ENCODE assay signal across 22 cellular contexts in genomic region chr17:44360144-44360533, GRCh38. TPM values are rescaled to one million over a fixed set of nuclear protein-coding genes. Genes with fewer than 3 reads are reported as not detected.
"Had no signal": no experiment of that assay in that cellular context is flagged by ENCODE, and none has a peak within 500 bp of the region (broad histone marks: within the 10 kb centered on the region; RNA-seq: fewer than 3 reads in every experiment).

No MANE protein-coding gene starts in this region.

- H3K27me3 ChIP-seq: breast epithelium, right atrium auricular region had no signal

- H3K27ac Mint-ChIP-seq: activated CD4-positive, alpha-beta T cell treated with anti-CD3 and anti-CD28 coated beads, Interleukin-2, amount 10 ng/mL, durations not matched to agents 7 days and 5 days; activated CD8-positive, alpha-beta T cell treated with anti-CD3 and anti-CD28 coated beads, Interleukin-2, amount 10 ng/mL, durations not matched to agents 7 days and 5 days; progenitor cell of endocrine pancreas; stimulated activated naive CD8-positive, alpha-beta T cell treated with anti-CD3 and anti-CD28 coated beads, Interleukin-15, Interleukin-2, amounts not matched to agents 100 ng/mL and 50 ng/mL, for 24 hours; T-helper 1 cell treated with Interleukin-12 subunit alpha and Interleukin-12 subunit beta and Interleukin-4 antibody, amounts not matched to agents 30 μg/mL and 1 μg/mL, for 36 hours had no signal

- H3K4me3 ChIP-seq: ascending aorta, breast epithelium, coronary artery, left lung, right atrium auricular region, suprapubic skin, transverse colon had no signal

- H3K4me3 Mint-ChIP-seq: activated CD4-positive, alpha-beta T cell treated with anti-CD3 and anti-CD28 coated beads, Interleukin-2, amount 10 ng/mL, durations not matched to agents 7 days and 5 days; activated CD8-positive, alpha-beta T cell treated with anti-CD3 and anti-CD28 coated beads, Interleukin-2, amount 10 ng/mL, durations not matched to agents 7 days and 5 days; stimulated activated naive CD8-positive, alpha-beta T cell treated with anti-CD3 and anti-CD28 coated beads, Interleukin-15, Interleukin-2, amounts not matched to agents 100 ng/mL and 50 ng/mL, for 24 hours; T-helper 1 cell treated with Interleukin-12 subunit alpha and Interleukin-12 subunit beta and Interleukin-4 antibody, amounts not matched to agents 30 μg/mL and 1 μg/mL, for 36 hours had no signal

- ATAC-seq: activated CD4-positive, CD25-positive, alpha-beta regulatory T cell treated with anti-CD3 and anti-CD28 coated beads, Interleukin-2, amount 50 U/mL, for 24 hours; activated CD8-positive, alpha-beta T cell treated with anti-CD3 and anti-CD28 coated beads, Interleukin-2, amount 10 ng/mL, durations not matched to agents 7 days and 5 days; left lung had no signal

- H3K9me3 ChIP-seq: ascending aorta, breast epithelium, left lung, right atrium auricular region, suprapubic skin, transverse colon had no signal

- H3K27ac ChIP-seq: ascending aorta, breast epithelium, coronary artery, left lung, right atrium auricular region, suprapubic skin, transverse colon had no signal

- H3K36me3 ChIP-seq: ascending aorta, breast epithelium, left lung, right atrium auricular region, suprapubic skin, transverse colon had no signal

- H3K9me3 Mint-ChIP-seq: activated CD4-positive, alpha-beta T cell treated with anti-CD3 and anti-CD28 coated beads, Interleukin-2, amount 10 ng/mL, durations not matched to agents 7 days and 5 days; stimulated activated naive CD8-positive, alpha-beta T cell treated with anti-CD3 and anti-CD28 coated beads, Interleukin-15, Interleukin-2, amounts not matched to agents 100 ng/mL and 50 ng/mL, for 24 hours; T-helper 1 cell treated with Interleukin-12 subunit alpha and Interleukin-12 subunit beta and Interleukin-4 antibody, amounts not matched to agents 30 μg/mL and 1 μg/mL, for 36 hours had no signal

- DNase-seq: activated CD4-positive, alpha-beta T cell treated with anti-CD3 and anti-CD28 coated beads, Interleukin-2, amount 10 ng/mL, durations not matched to agents 7 days and 5 days; activated CD8-positive, alpha-beta memory T cell treated with anti-CD3 and anti-CD28 coated beads, Interleukin-2, amount 50 U/mL, for 4 hours; activated CD8-positive, alpha-beta T cell treated with anti-CD3 and anti-CD28 coated beads, Interleukin-2, amount 10 ng/mL, durations not matched to agents 7 days and 5 days; activated effector memory CD4-positive, alpha-beta T cell treated with Interleukin-2 at 50 U/mL for 16 hours; activated naive CD4-positive, alpha-beta T cell treated with anti-CD3 and anti-CD28 coated beads, Interleukin-2, amount 50 U/mL, for 16 hours; activated T-cell treated with anti-CD3 and anti-CD28 coated beads, Interleukin-2, amount 50 U/mL, for 48 hours; occipital lobe; stimulated activated CD4-positive, alpha-beta T cell treated with anti-CD3 and anti-CD28 coated beads, Interleukin-15, amount 100 ng/mL, for 24 hours; stimulated activated CD4-positive, alpha-beta T cell treated with anti-CD3 and anti-CD28 coated beads, Interleukin-2, amount 100 ng/mL, for 48 hours; transverse colon had no signal

RNA-seq across cellular contexts. Expression of gene ITGA2B, which starts 29.3 kb away (rescaled TPM):
- total RNA-seq: ascending aorta, myocyte had no signal

RNA-seq across cellular contexts. Expression of gene RUNDC3A, which starts 51.7 kb away (rescaled TPM):
- total RNA-seq: ascending aorta, lung microvascular endothelial cell had no signal
